In genomic region chr18:48815581-48816324, GRCh38 we compare ENCODE assay signal across 13 cellular contexts.
DNase-seq lines count a peak whose midpoint lies in the region; ATAC-seq and TF ChIP-seq lines count a peak whose summit lies in the region.
"Had no signal": no experiment of that assay in that cellular context is flagged by ENCODE, and none has a peak within 500 bp of the region (broad histone marks: within the 10 kb centered on the region; RNA-seq: fewer than 3 reads in every experiment).

No MANE protein-coding gene starts in this region.

- H3F3A ChIP-seq in GM23338 (replicated peaks; ENCODE audit: low read depth): no peaks in the 10 kb centered on the region

- no peaks in the 10 kb centered on the region for H3K79me2 ChIP-seq in GM23338 (replicated peaks; ENCODE audit: insufficient read depth)

- H4K20me1 ChIP-seq in GM23338 (replicated peaks; ENCODE audit: insufficient read depth): no peaks in the 10 kb centered on the region; the same call in 1 of the 2 replicates

- H3K4me3 Mint-ChIP-seq in activated T-helper 17 cell treated with anti-CD3 and anti-CD28 coated beads, Interleukin-2, amount 50 U/mL, for 72 hours: peak overlapping the region; percentile 49
- no peak overlapping the region for H3K4me3 Mint-ChIP-seq in GM23338
- H3K4me3 Mint-ChIP-seq: B cell had no signal

- no peaks in the 10 kb centered on the region for H3K9me3 Mint-ChIP-seq in activated T-helper 17 cell treated with anti-CD3 and anti-CD28 coated beads, Interleukin-2, amount 50 U/mL, for 72 hours
- no peaks in the 10 kb centered on the region for H3K9me3 Mint-ChIP-seq in GM23338
- H3K9me3 Mint-ChIP-seq: activated naive CD4-positive, alpha-beta T cell treated with anti-CD3 and anti-CD28 coated beads, Interleukin-2, amount 50 U/mL, for 72 hours had no signal

- ATAC-seq in Right ventricle myocardium superior (ENCODE audit: poor library complexity) (no peak), aorta (ENCODE audit: low FRiP score) (no peak), GM23338 (no peak), HG03135 (IDR thresholded peaks at IDR 0.05; ENCODE audit: unreplicated experiment) (no peak)
- peak; percentile 62 for ATAC-seq in activated T-helper 17 cell treated with anti-CD3 and anti-CD28 coated beads, Interleukin-2, amount 50 U/mL, for 72 hours (replicated peaks)

- H3K36me3 ChIP-seq in right atrium auricular region: peaks cover 16% of the 10 kb centered on the region
- H3K36me3 ChIP-seq in aorta (ENCODE audit: control insufficient read depth in 1 of 2, insufficient read depth in 2 of 2, low read length in 1 of 2): peaks cover 0 to 4% of the 10 kb centered on the region in 2 donors
- H3K36me3 ChIP-seq in GM23338 (ENCODE audit: insufficient read depth): no peaks in the 10 kb centered on the region

- H3K4me2 ChIP-seq in GM23338: no peak overlapping the region
- H3K4me2 ChIP-seq: KMS-11 had no signal

- H3K4me1 Mint-ChIP-seq in activated T-helper 17 cell treated with anti-CD3 and anti-CD28 coated beads, Interleukin-2, amount 50 U/mL, for 72 hours: peaks cover 58% of the 10 kb centered on the region
- no peaks in the 10 kb centered on the region for H3K4me1 Mint-ChIP-seq in GM23338

- H3K9me2 ChIP-seq in GM23338 (ENCODE audit: insufficient read depth): no peaks in the 10 kb centered on the region

- intact Hi-C loops in Right ventricle myocardium superior (cut with DNase I): no loop called here
- intact Hi-C loops in aorta (cut with DNase I): no loop called here

- H3K27ac ChIP-seq in right atrium auricular region: peak overlapping the region in 1 of 2 donors; percentile 32
- H3K27ac ChIP-seq in aorta (ENCODE audit: low read depth in 1 of 2, low read length in 2 of 2): peak overlapping the region in 1 of 2 donors; percentile 47
- no peak overlapping the region for H3K27ac ChIP-seq in GM23338 (ENCODE audit: low read depth)
- H3K27ac ChIP-seq: KMS-11 had no signal

- peaks cover 36% of the 10 kb centered on the region for H3K36me3 Mint-ChIP-seq in activated T-helper 17 cell treated with anti-CD3 and anti-CD28 coated beads, Interleukin-2, amount 50 U/mL, for 72 hours (ENCODE audit: low read depth)
- H3K36me3 Mint-ChIP-seq in GM23338 (ENCODE audit: low read depth): no peaks in the 10 kb centered on the region; the same call in 2 of the 3 replicates
- H3K36me3 Mint-ChIP-seq: activated naive CD4-positive, alpha-beta T cell treated with anti-CD3 and anti-CD28 coated beads, Interleukin-2, amount 50 U/mL, for 72 hours had no signal

- H3K27me3 ChIP-seq in right atrium auricular region: no peaks in the 10 kb centered on the region
- H3K27me3 ChIP-seq in aorta (ENCODE audit: control insufficient read depth in 1 of 2, insufficient read depth in 2 of 2, low read length in 1 of 2): no peaks in the 10 kb centered on the region
- no peaks in the 10 kb centered on the region for H3K27me3 ChIP-seq in GM23338 (ENCODE audit: insufficient read depth)

- WGBS in aorta, 2 donors: 61 to 65% methylated on average over 5 of the region's 5 CpGs

- H3K4me1 ChIP-seq in right atrium auricular region (peaks cover 0 to 46% of the 10 kb centered on the region in 2 donors), aorta (ENCODE audit: control insufficient read depth in 1 of 2, insufficient read depth in 2 of 2, low read length in 2 of 2) (peaks cover 0 to 3% of the 10 kb centered on the region in 2 donors), GM23338 (ENCODE audit: insufficient read depth) (no peaks in the 10 kb centered on the region)

- no peaks in the 10 kb centered on the region for H3K27me3 Mint-ChIP-seq in activated T-helper 17 cell treated with anti-CD3 and anti-CD28 coated beads, Interleukin-2, amount 50 U/mL, for 72 hours
- peaks cover 8% of the 10 kb centered on the region for H3K27me3 Mint-ChIP-seq in GM23338 (ENCODE audit: insufficient read depth, low read depth, poor library complexity)
- H3K27me3 Mint-ChIP-seq: B cell had no signal

- DNase-seq in right atrium auricular region (ENCODE audit: low spot score) (peak; percentile 58), Right ventricle myocardium superior (no peak), myocyte (ENCODE audit: low read depth) (peak; percentile 81), aorta (peak; percentile 51 to 70), GM23338 (ENCODE audit: low spot score) (no peak), NCI-H1092 treated with DMSO at 0.1 percent for 48 hours (lab: John Stamatoyannopoulos, UW) (no peak)
- DNase-seq: GF-D8 had no signal

- H3K27ac Mint-ChIP-seq in activated T-helper 17 cell treated with anti-CD3 and anti-CD28 coated beads, Interleukin-2, amount 50 U/mL, for 72 hours: peak overlapping the region; percentile 73
- no peak overlapping the region for H3K27ac Mint-ChIP-seq in GM23338

- H3K4me3 ChIP-seq in right atrium auricular region (no peak overlapping the region), aorta (ENCODE audit: low read length in 2 of 2) (no peak overlapping the region), GM23338 (no peak overlapping the region)
- H3K4me3 ChIP-seq: lung had no signal

- H2AFZ ChIP-seq in GM23338: no peak overlapping the region

- no peaks in the 10 kb centered on the region for H3K9me3 ChIP-seq in right atrium auricular region
- H3K9me3 ChIP-seq in aorta (ENCODE audit: control insufficient read depth, low read length): no peaks in the 10 kb centered on the region

- TF ChIP-seq CTCF in right atrium auricular region (IDR thresholded peaks at IDR 0.05) (no peak), GM23338 (conservative IDR thresholded peaks at IDR 0.05; ENCODE audit: low read depth in 2 of 2) (no peak)

TF ChIP-seq in GM23338, 12 proteins besides CTCF, POLR2A, EP300 and RAD21:
- no peak for TF ChIP-seq CREB1 (CRISPR knock-in tag; IDR thresholded peaks at IDR 0.05; ENCODE audit: low read depth)
- TF ChIP-seq ZNF462 (CRISPR knock-in tag; IDR thresholded peaks at IDR 0.05): no peak
- no peak for TF ChIP-seq STAT1 (IDR thresholded peaks at IDR 0.05; ENCODE audit: unreplicated experiment)
- TF ChIP-seq POLR2AphosphoS5 (IDR thresholded peaks at IDR 0.05; ENCODE audit: low read depth): no peak
- TF ChIP-seq ZNF331 (CRISPR knock-in tag; IDR thresholded peaks at IDR 0.05; ENCODE audit: low read depth): no peak

Comparison
In these comparisons a context has a peak if more than half of its experiments do, and no peak if none do; other contexts are left out.
1. DNase-seq: peak in right atrium auricular region (single experiment), myocyte (single experiment) and aorta (2 of 2); none in Right ventricle myocardium superior (single experiment), GM23338 (single experiment) and NCI-H1092 treated with DMSO at 0.1 percent for 48 hours (single experiment).